Comparison of ENCODE assay signal across 27 cellular contexts in genomic region chr10:130560573-130560972, GRCh38.
"Had no signal": no experiment of that assay in that cellular context is flagged by ENCODE, and none has a peak within 500 bp of the region (broad histone marks: within the 10 kb centered on the region; RNA-seq: fewer than 3 reads in every experiment).

No MANE protein-coding gene starts in this region.

- H3K4me3 ChIP-seq: ascending aorta, breast epithelium, cardiac muscle cell, colonic mucosa, esophagus muscularis mucosa, gastroesophageal sphincter, heart right ventricle had no signal

- H3K4me1 ChIP-seq: ascending aorta, breast epithelium, colonic mucosa, esophagus muscularis mucosa, foreskin keratinocyte, gastroesophageal sphincter, heart right ventricle had no signal

- H3K9me3 ChIP-seq: ascending aorta, breast epithelium, colonic mucosa, esophagus muscularis mucosa, gastroesophageal sphincter, heart right ventricle had no signal

- H3K27ac ChIP-seq: ascending aorta, breast epithelium, cardiac muscle cell, colonic mucosa, esophagus muscularis mucosa, foreskin keratinocyte, gastroesophageal sphincter, heart right ventricle, WERI-Rb-1 had no signal

- H3K27me3 ChIP-seq: ascending aorta, colonic mucosa, foreskin keratinocyte had no signal

- DNase-seq: activated B cell treated with CpG ODN at 0.5 μM for 24 hours; activated CD4-positive, alpha-beta T cell treated with anti-CD3 and anti-CD28 coated beads for 48 hours; activated CD4-positive, alpha-beta T cell treated with anti-CD3 and anti-CD28 coated beads, Interleukin-2, amount 50 U/mL, for 1 hour; activated CD4-positive, alpha-beta T cell treated with anti-CD3 and anti-CD28 coated beads, Interleukin-2, amount 50 U/mL, for 48 hours; activated CD8-positive, alpha-beta memory T cell treated with anti-CD3 and anti-CD28 coated beads for 24 hours; activated CD8-positive, alpha-beta T cell treated with anti-CD3 and anti-CD28 coated beads for 36 hours; activated effector memory CD4-positive, alpha-beta T cell treated with anti-CD3 and anti-CD28 coated beads, Interleukin-2, amount 50 U/mL, for 16 hours; activated naive CD4-positive, alpha-beta T cell; activated naive CD4-positive, alpha-beta T cell treated with anti-CD3 and anti-CD28 coated beads, Interleukin-2, amount 10 ng/mL, durations not matched to agents 7 days and 5 days; activated naive CD8-positive, alpha-beta T cell treated with anti-CD3 and anti-CD28 coated beads, Interleukin-2, amount 10 ng/mL, durations not matched to agents 7 days and 5 days; activated T-cell treated with anti-CD3 and anti-CD28 coated beads, Interleukin-2, amount 50 U/mL, for 1 hour; activated T-cell treated with anti-CD3 and anti-CD28 coated beads, Interleukin-2, amount 50 U/mL, for 48 hours; central memory CD4-positive, alpha-beta T cell; cerebellar nuclear complex; colonic mucosa; effector memory CD4-positive, alpha-beta T cell; endodermal cell; foreskin keratinocyte; heart right ventricle; T-cell; T-helper 9 cell; WERI-Rb-1 had no signal

- H3K36me3 ChIP-seq: ascending aorta, breast epithelium, cardiac muscle cell, colonic mucosa, esophagus muscularis mucosa, gastroesophageal sphincter, heart right ventricle, WERI-Rb-1 had no signal
